27 cellular contexts compared by ENCODE assay signal in the genomic region with DNA sequence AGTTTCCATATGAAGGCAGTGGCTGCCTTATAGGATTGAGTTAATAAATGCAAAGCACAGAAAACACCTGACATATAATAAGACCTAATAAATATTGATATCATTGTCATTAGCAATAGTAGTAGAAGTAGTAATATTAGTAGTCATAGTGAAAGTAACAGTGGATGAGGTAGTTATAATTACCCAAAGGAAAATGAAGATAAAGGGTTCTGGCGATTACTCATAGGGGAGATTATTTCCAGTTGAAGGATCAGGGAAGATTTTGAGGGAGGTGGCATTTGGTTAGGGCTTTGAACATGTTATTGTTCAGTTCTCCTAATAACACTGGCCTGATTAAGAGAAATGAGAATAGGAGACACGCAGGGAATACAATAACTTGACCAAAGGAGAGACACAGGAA.
"Had no signal": no experiment of that assay in that cellular context is flagged by ENCODE, and none has a peak within 500 bp of the region (broad histone marks: within the 10 kb centered on the region; RNA-seq: fewer than 3 reads in every experiment).

No MANE protein-coding gene starts in this region.

- H3K27me3 Mint-ChIP-seq: activated CD4-positive, alpha-beta T cell treated with anti-CD3 and anti-CD28 coated beads, Interleukin-2, amount 10 ng/mL, durations not matched to agents 7 days and 5 days; activated CD8-positive, alpha-beta T cell treated with anti-CD3 and anti-CD28 coated beads for 36 hours; activated naive CD4-positive, alpha-beta T cell treated with anti-CD3 and anti-CD28 coated beads, Interleukin-2, amount 50 U/mL, for 24 hours had no signal

- H3K4me1 ChIP-seq: left ventricle myocardium inferior, right lobe of liver had no signal

- H3K36me3 ChIP-seq: left ventricle myocardium inferior, right lobe of liver, thoracic aorta had no signal

- DNase-seq: activated CD4-positive, alpha-beta T cell treated with anti-CD3 and anti-CD28 coated beads for 1 hour; activated CD4-positive, alpha-beta T cell treated with anti-CD3 and anti-CD28 coated beads, Interleukin-2, amount 10 ng/mL, durations not matched to agents 7 days and 5 days; activated CD8-positive, alpha-beta T cell treated with anti-CD3 and anti-CD28 coated beads for 36 hours; activated T-cell treated with anti-CD3 and anti-CD28 coated beads, Interleukin-2, amount 50 U/mL, for 4 hours; aorta; caudate nucleus; cortex of kidney; endodermal cell; islet precursor cell; left ventricle myocardium inferior; mucosa of descending colon; right lobe of liver; stimulated activated CD4-positive, alpha-beta T cell treated with anti-CD3 and anti-CD28 coated beads, Interleukin-12 subunit alpha, Interleukin-12 subunit beta, amount 100 ng/mL, for 4 hours; stimulated activated CD4-positive, alpha-beta T cell treated with anti-CD3 and anti-CD28 coated beads, Interleukin-4, amount 100 ng/mL, for 1 hour; stimulated activated naive CD8-positive, alpha-beta T cell treated with anti-CD3 and anti-CD28 coated beads, Interleukin-15, Interleukin-2, amounts not matched to agents 100 U/mL and 50 U/mL, for 24 hours; T-helper 1 cell; trophoblast cell had no signal

- H3K4me3 ChIP-seq: left ventricle myocardium inferior, lung, mucosa of descending colon, right lobe of liver, thoracic aorta had no signal

- H3K4me1 Mint-ChIP-seq: endodermal cell had no signal

- FAIRE-seq: frontal cortex, urothelium cell line had no signal

- H3K27me3 ChIP-seq: right lobe of liver had no signal

- H3K36me3 Mint-ChIP-seq: activated naive CD4-positive, alpha-beta T cell treated with anti-CD3 and anti-CD28 coated beads, Interleukin-2, amount 50 U/mL, for 24 hours had no signal

- H3K27ac Mint-ChIP-seq: activated CD4-positive, alpha-beta T cell treated with anti-CD3 and anti-CD28 coated beads, Interleukin-2, amount 10 ng/mL, durations not matched to agents 7 days and 5 days; activated CD8-positive, alpha-beta T cell treated with anti-CD3 and anti-CD28 coated beads for 36 hours; activated naive CD4-positive, alpha-beta T cell treated with anti-CD3 and anti-CD28 coated beads, Interleukin-2, amount 50 U/mL, for 24 hours; activated T-helper 17 cell treated with anti-CD3 and anti-CD28 coated beads, Interleukin-2, amount 50 U/mL, for 72 hours; endodermal cell; natural killer cell treated with Interleukin-12 subunit alpha and Interleukin-12 subunit beta and Interleukin-15 and Interleukin-18, amount 100 ng/mL, for 72 hours; T-helper 2 cell treated with Interferon-gamma antibody and Interleukin-4, amounts not matched to agents 5 μg/mL and 100 μg/mL, for 36 hours had no signal

- H3K4me3 Mint-ChIP-seq: activated CD4-positive, alpha-beta T cell treated with anti-CD3 and anti-CD28 coated beads, Interleukin-2, amount 10 ng/mL, durations not matched to agents 7 days and 5 days; activated CD8-positive, alpha-beta T cell treated with anti-CD3 and anti-CD28 coated beads for 36 hours; activated naive CD4-positive, alpha-beta T cell treated with anti-CD3 and anti-CD28 coated beads, Interleukin-2, amount 50 U/mL, for 24 hours; activated T-cell treated with anti-CD3 and anti-CD28 coated beads, Interleukin-2, amount 50 U/mL, for 4 hours; activated T-helper 17 cell treated with anti-CD3 and anti-CD28 coated beads, Interleukin-2, amount 50 U/mL, for 72 hours; endodermal cell; natural killer cell treated with Interleukin-12 subunit alpha and Interleukin-12 subunit beta and Interleukin-15 and Interleukin-18, amount 100 ng/mL, for 72 hours; T-helper 2 cell treated with Interferon-gamma antibody and Interleukin-4, amounts not matched to agents 5 μg/mL and 100 μg/mL, for 36 hours had no signal

- H3K27ac ChIP-seq: left ventricle myocardium inferior, right lobe of liver, thoracic aorta, VCaP had no signal

- H3K9me3 Mint-ChIP-seq: activated CD8-positive, alpha-beta T cell treated with anti-CD3 and anti-CD28 coated beads for 36 hours; activated naive CD4-positive, alpha-beta T cell treated with anti-CD3 and anti-CD28 coated beads, Interleukin-2, amount 50 U/mL, for 24 hours; natural killer cell treated with Interleukin-12 subunit alpha and Interleukin-12 subunit beta and Interleukin-15 and Interleukin-18, amount 100 ng/mL, for 72 hours had no signal

- ATAC-seq: activated CD8-positive, alpha-beta T cell treated with anti-CD3 and anti-CD28 coated beads for 36 hours; activated T-cell treated with anti-CD3 and anti-CD28 coated beads, Interleukin-2, amount 50 U/mL, for 4 hours; activated T-helper 17 cell treated with anti-CD3 and anti-CD28 coated beads, Interleukin-2, amount 50 U/mL, for 72 hours; esophagus mucosa; mucosa of descending colon; natural killer cell treated with Interleukin-12 subunit alpha and Interleukin-12 subunit beta and Interleukin-15 and Interleukin-18, amount 100 ng/mL, for 72 hours; right lobe of liver; stimulated activated naive CD8-positive, alpha-beta T cell treated with anti-CD3 and anti-CD28 coated beads, Interleukin-15, Interleukin-2, amounts not matched to agents 100 U/mL and 50 U/mL, for 24 hours had no signal

- H3K9me3 ChIP-seq: mucosa of descending colon, right lobe of liver, thoracic aorta had no signal
